Comparison of ENCODE assay signal across 8 cellular contexts in genomic region chr5:1801061-1801953, GRCh38. TPM values are rescaled to one million over a fixed set of nuclear protein-coding genes. Genes with fewer than 3 reads are reported as not detected.
A peak's percentile ranks its signal among the peaks of the same experiment; 100 is the strongest.
DNase-seq lines count a peak whose midpoint lies in the region; ATAC-seq and TF ChIP-seq lines count a peak whose summit lies in the region.

Gene NDUFS6, plus strand, starts transcription at chr5:1801407. Its CDS starts 11 bp downstream, at chr5:1801418.

- ATAC-seq in gastroesophageal sphincter, result peak; percentile 72

- peak within 1 kb of the TSS; percentile 82 for H3K9ac ChIP-seq in GM23248

- peak within 1 kb of the TSS; percentile 89 for H2AFZ ChIP-seq in GM23248

- peak within 1 kb of the TSS; percentile 83 for H3K27ac ChIP-seq in GM23248
- peak within 1 kb of the TSS; percentile 73 for H3K27ac ChIP-seq in SJCRH30
- H3K27ac ChIP-seq in gastroesophageal sphincter, result peak within 1 kb of the TSS; percentile 81 to 89 (median 83)
- H3K27ac ChIP-seq in neutrophil, result peak within 1 kb of the TSS; percentile 90
- peak within 1 kb of the TSS; percentile 86 for H3K27ac ChIP-seq in substantia nigra (ENCODE audit: low read depth, low read length, poor library complexity, severe bottlenecking)

- H3F3A ChIP-seq in GM23248 (ENCODE audit: insufficient read depth), result 0 out of 2 replicates have a peak, but pooled peaks cover 11% of the 10 kb centered on the region

- peak in 1 of 4 experiments; percentile 28 for TF ChIP-seq CTCF in gastroesophageal sphincter (IDR thresholded peaks at IDR 0.05)
- TF ChIP-seq CTCF in neutrophil (IDR thresholded peaks at IDR 0.05), result peak; percentile 16

- H3K9me3 ChIP-seq in GM23248 (ENCODE audit: low read depth) (no peaks in the 10 kb centered on the region), SJCRH30 (replicated peaks) (no peaks in the 10 kb centered on the region), gastroesophageal sphincter (no peaks in the 10 kb centered on the region), neutrophil (no peaks in the 10 kb centered on the region)

- H3K79me2 ChIP-seq in GM23248 (ENCODE audit: insufficient read depth), result peaks cover 83% of the 10 kb centered on the region

- DNase-seq in EH (ENCODE audit: low read depth), result peak; percentile 68
- peak; percentile 75 for DNase-seq in GM23248
- DNase-seq in LHCN-M2 (ENCODE audit: low read depth), result peak; percentile 63
- DNase-seq in SJCRH30, result peak; percentile 40 to 69
- peak; percentile 85 for DNase-seq in activated naive CD4-positive, alpha-beta T cell treated with Interleukin-2 at 50 U/mL for 16 hours
- peak in 47 of 49 donors; percentile 9 to 88 (median 71) for DNase-seq in substantia nigra (lab: John Stamatoyannopoulos, UW)

- peak within 1 kb of the TSS; percentile 93 for H3K4me2 ChIP-seq in GM23248 (ENCODE audit: unreplicated experiment)

- H3K27me3 ChIP-seq in GM23248 (replicated peaks; ENCODE audit: insufficient read depth) (no peaks in the 10 kb centered on the region), SJCRH30 (no peaks in the 10 kb centered on the region), gastroesophageal sphincter (no peaks in the 10 kb centered on the region), neutrophil (no peaks in the 10 kb centered on the region)

- TF ChIP-seq POLR2A in gastroesophageal sphincter (IDR thresholded peaks at IDR 0.05), result peak; percentile 32 to 41

- H3K4me3 ChIP-seq in GM23248 (peak within 1 kb of the TSS; percentile 90), SJCRH30 (peak within 1 kb of the TSS; percentile 99), gastroesophageal sphincter (peak within 1 kb of the TSS; percentile 97 to 99), neutrophil (ENCODE audit: low read depth in 1 of 2, low read length in 1 of 2) (peak within 1 kb of the TSS; percentile 76 to 96)

- in situ Hi-C loops in GM23248 (cut with MboI), result no loop called here

- H3K36me3 ChIP-seq in GM23248 (ENCODE audit: low read depth) (peaks cover 6% of the 10 kb centered on the region), SJCRH30 (peaks cover 5% of the 10 kb centered on the region), gastroesophageal sphincter (peaks cover 0 to 63% of the 10 kb centered on the region in 2 donors), neutrophil (peaks cover 56% of the 10 kb centered on the region)

- H3K4me1 ChIP-seq in GM23248 (ENCODE audit: insufficient read depth) (peaks cover 14% of the 10 kb centered on the region; the same call in 1 of the 2 replicates), SJCRH30 (no peaks in the 10 kb centered on the region; the same call in 1 of the 2 replicates), gastroesophageal sphincter (peaks cover 0 to 69% (median 13%) of the 10 kb centered on the region in 3 donors), neutrophil (ENCODE audit: control insufficient read depth in 1 of 2, insufficient read depth in 1 of 2, low read depth in 1 of 2, low read length in 1 of 2) (peaks cover 24 to 25% of the 10 kb centered on the region in 2 experiments)

- no peaks in the 10 kb centered on the region for H3K9me2 ChIP-seq in GM23248 (ENCODE audit: insufficient read depth)

- TF ChIP-seq EP300 in gastroesophageal sphincter (IDR thresholded peaks at IDR 0.05), result no peak

- H4K20me1 ChIP-seq in GM23248 (ENCODE audit: insufficient read depth), result no peaks in the 10 kb centered on the region

- WGBS in GM23248 (ENCODE audit: low coverage in 1 of 2, low lambda C conversion rate in 2 of 2, missing lambda C conversion rate in 2 of 2), 2 experiments, result 1% methylated on average over 71 to 74 of the region's 77 CpGs
- 1 to 4% methylated on average over 4 to 18 of the region's 77 CpGs for WGBS in gastroesophageal sphincter (ENCODE audit: low coverage in 1 of 2), 2 donors

RNA-seq across cellular contexts. Expression of gene NDUFS6, which starts in this region (rescaled TPM):
- 34.7 and 39.6 TPM in 2 replicates for total RNA-seq in GM23248 (2014; rRNA removed; shearing (Covaris generic))
- polyA plus RNA-seq in GM23248 (2016; fragmentation: Nextera tagmentation; extraction: Ambion mirVana), result 103 and 106 TPM in 2 replicates
- total RNA-seq in LHCN-M2 (2014; rRNA removed), result 45.3 and 65.8 TPM in 2 replicates
- polyA plus RNA-seq in LHCN-M2 (2012), result 198 TPM
- total RNA-seq in SJCRH30 (2014; rRNA removed; shearing (Covaris generic)), result 39.2 and 50.9 TPM in 2 replicates
- total RNA-seq in gastroesophageal sphincter, result 10 to 100 TPM; 44.6 to 82.9 (median 51.6) TPM

Comparison
In these comparisons a context has a peak if more than half of its experiments do, and no peak if none do; other contexts are left out.
1. Peak in every context shown above with its lines: DNase-seq, ATAC-seq, H3K4me3 ChIP-seq and H3K27ac ChIP-seq.